ENCODE assay signal across 8 cellular contexts in genomic region chr22:50474711-50475651, GRCh38. TPM values are rescaled to one million over a fixed set of nuclear protein-coding genes. Genes with fewer than 3 reads are reported as not detected.
DNase-seq lines count a peak whose midpoint lies in the region; TF ChIP-seq lines count a peak whose summit lies in the region.

SBF1 (minus strand) TSS chr22:50475035; CDS start chr22:50474840, 195 bp downstream.

- no peaks in the 10 kb centered on the region for H3K36me3 Mint-ChIP-seq in activated naive CD8-positive, alpha-beta T cell

- TF ChIP-seq CTCF in MM.1S (IDR thresholded peaks at IDR 0.05; ENCODE audit: low read length), result no peak

- H3K27ac ChIP-seq in MM.1S (ENCODE audit: low read length), result peak within 1 kb of the TSS; percentile 16; the same call in 1 of the 2 replicates
- peak within 1 kb of the TSS; percentile 96 for H3K27ac ChIP-seq in substantia nigra (ENCODE audit: low read depth, low read length, poor library complexity, severe bottlenecking)

- H3K4me2 ChIP-seq in MM.1S (ENCODE audit: low read depth, low read length), result peak within 1 kb of the TSS; percentile 88

- no peaks in the 10 kb centered on the region for H3K9me3 Mint-ChIP-seq in activated naive CD8-positive, alpha-beta T cell (ENCODE audit: low read depth)

- peaks cover 13% of the 10 kb centered on the region for H3F3A ChIP-seq in MM.1S (ENCODE audit: insufficient read depth, low read length)

- peak within 1 kb of the TSS; percentile 93 for H3K4me3 Mint-ChIP-seq in activated naive CD8-positive, alpha-beta T cell

- peak within 1 kb of the TSS; percentile 68 for H3K9ac ChIP-seq in MM.1S (ENCODE audit: low read length)

- H3K27me3 Mint-ChIP-seq in activated naive CD8-positive, alpha-beta T cell, result no peaks in the 10 kb centered on the region

- no peaks in the 10 kb centered on the region; the same call in 1 of the 2 replicates for H3K36me3 ChIP-seq in H7 (replicated peaks; ENCODE audit: control insufficient read depth, insufficient read depth, low read length)
- H3K36me3 ChIP-seq in MM.1S (replicated peaks; ENCODE audit: insufficient read depth, low read length), result no peaks in the 10 kb centered on the region

- H3K27ac Mint-ChIP-seq in activated naive CD8-positive, alpha-beta T cell, result peak within 1 kb of the TSS; percentile 95

- no peaks in the 10 kb centered on the region for H3K9me2 ChIP-seq in MM.1S (replicated peaks; ENCODE audit: insufficient read depth, low read length)

- H4K20me1 ChIP-seq in MM.1S (ENCODE audit: insufficient read depth, low read length), result peaks cover 4% of the 10 kb centered on the region; the same call in 1 of the 2 replicates

- peaks cover 45% of the 10 kb centered on the region for H3K4me1 Mint-ChIP-seq in activated naive CD8-positive, alpha-beta T cell (ENCODE audit: low read depth)

- DNase-seq in ELR (ENCODE audit: low read depth) (peak; percentile 94), H7 (peak; percentile 100), MM.1S (peak; percentile 93), SKM-1 treated with dmso at 0.1 percent for 144 hours (lab: John Stamatoyannopoulos, UW; ENCODE audit: unreplicated experiment) (peak; percentile 84), glomerular endothelial cell (ENCODE audit: extremely low read depth, low read depth, low spot score) (peak; percentile 10), nucleus accumbens (lab: John Stamatoyannopoulos, UW) (peak; percentile 21 to 93 (median 84)), substantia nigra (lab: John Stamatoyannopoulos, UW) (peak; percentile 38 to 96 (median 87))

- peaks cover 47% of the 10 kb centered on the region for H3K79me2 ChIP-seq in MM.1S (ENCODE audit: low read length)

- H3K27me3 ChIP-seq in H7 (ENCODE audit: control insufficient read depth, insufficient read depth, low read length), result peaks cover 5% of the 10 kb centered on the region
- peaks cover 9% of the 10 kb centered on the region for H3K27me3 ChIP-seq in MM.1S (replicated peaks; ENCODE audit: insufficient read depth, low read length)

- H3K4me3 ChIP-seq in H7 (ENCODE audit: insufficient read depth, low read depth, low read length) (peak within 1 kb of the TSS; percentile 62), MM.1S (ENCODE audit: low read length) (peak within 1 kb of the TSS; percentile 92)

- H2AFZ ChIP-seq in MM.1S (ENCODE audit: low read length), result peak within 1 kb of the TSS; percentile 84

- H3K4me1 ChIP-seq in MM.1S (ENCODE audit: low read length), result peaks cover 41% of the 10 kb centered on the region

- H3K9me3 ChIP-seq in MM.1S (replicated peaks; ENCODE audit: insufficient read depth, low read length), result no peaks in the 10 kb centered on the region

RNA-seq across cellular contexts. Expression of gene SBF1, which starts in this region (rescaled TPM):
- total RNA-seq in H7 (2014; rRNA removed; shearing (Covaris generic)), result 53.8 and 64.4 TPM in 2 replicates
- total RNA-seq in glomerular endothelial cell, result 53.7 and 66.0 TPM in 2 replicates

Comparison
In these comparisons a context has a peak if more than half of its experiments do, and no peak if none do; other contexts are left out.
1. Peak in every context shown above with its lines: DNase-seq, H3K4me3 ChIP-seq and H3K27ac ChIP-seq.
2. DNase-seq: peak in every context shown above with its lines; median percentile 100 in H7; 94 in ELR; 93 in MM.1S; 87 in substantia nigra; 84 in SKM-1 treated with dmso at 0.1 percent for 144 hours; 84 in nucleus accumbens; 10 in glomerular endothelial cell.